Comparison of ENCODE assay signal across 34 cellular contexts in the genomic region with DNA sequence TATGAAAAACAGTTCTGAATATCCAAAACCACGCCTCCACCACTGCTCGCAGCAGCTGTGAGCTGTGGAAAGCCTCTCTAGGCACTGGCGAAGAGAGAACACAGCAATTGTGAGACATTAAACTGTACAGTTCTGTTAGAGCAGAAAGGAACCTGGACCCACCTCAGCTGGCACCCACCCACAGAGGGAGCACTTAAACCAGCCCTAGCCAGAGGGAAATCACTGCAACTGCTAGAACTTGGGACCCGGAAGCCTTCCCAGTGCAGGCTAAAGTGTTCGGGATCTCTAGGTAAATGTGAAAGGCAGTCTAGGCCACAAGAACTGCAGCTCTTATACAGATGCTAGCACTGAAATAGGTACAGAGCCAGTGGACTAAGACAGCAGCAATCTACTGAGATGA.
"Had no signal": no experiment of that assay in that cellular context is flagged by ENCODE, and none has a peak within 500 bp of the region (broad histone marks: within the 10 kb centered on the region; RNA-seq: fewer than 3 reads in every experiment).

No MANE protein-coding gene starts in this region.

- FAIRE-seq: astrocyte, bronchial epithelial cell, colon, endometrium, endothelial cell of umbilical vein had no signal

- H3K27me3 ChIP-seq: brain microvascular endothelial cell, esophagus squamous epithelium, gastroesophageal sphincter, heart right ventricle, hepatocyte had no signal

- H3K36me3 ChIP-seq: brain microvascular endothelial cell, esophagus squamous epithelium, gastroesophageal sphincter, heart right ventricle had no signal

- DNase-seq: activated CD4-positive, alpha-beta memory T cell treated with anti-CD3 and anti-CD28 coated beads, Interleukin-2, amount 10 ng/mL, durations not matched to agents 7 days and 5 days; activated CD4-positive, alpha-beta T cell treated with anti-CD3 and anti-CD28 coated beads for 1 hour; activated CD4-positive, alpha-beta T cell treated with anti-CD3 and anti-CD28 coated beads for 4 hours; activated CD4-positive, alpha-beta T cell treated with anti-CD3 and anti-CD28 coated beads, Interleukin-2, amount 10 ng/mL, durations not matched to agents 7 days and 5 days; activated CD4-positive, alpha-beta T cell treated with anti-CD3 and anti-CD28 coated beads, Interleukin-2, amount 50 U/mL, for 4 hours; activated CD8-positive, alpha-beta memory T cell treated with anti-CD3 and anti-CD28 coated beads, Interleukin-2, amount 50 U/mL, for 48 hours; activated effector memory CD4-positive, alpha-beta T cell treated with Interleukin-2 at 50 U/mL for 16 hours; activated gamma-delta T cell treated with Interleukin-2 at 50 U/mL for 16 hours; activated naive CD4-positive, alpha-beta T cell treated with anti-CD3 and anti-CD28 coated beads, Interleukin-2, amount 50 U/mL, for 16 hours; activated naive CD4-positive, alpha-beta T cell treated with Interleukin-2 at 50 U/mL for 16 hours; activated T-cell treated with anti-CD3 and anti-CD28 coated beads for 4 hours; activated T-cell treated with anti-CD3 and anti-CD28 coated beads, Interleukin-2, amount 50 U/mL, for 24 hours; amniotic stem cell; anterior cingulate cortex; brain microvascular endothelial cell; caudate nucleus; cortex of kidney; dermis blood vessel endothelial cell; effector CD4-positive, alpha-beta T cell; effector memory CD8-positive, alpha-beta T cell; esophagus squamous epithelium; foreskin melanocyte; heart right ventricle; T-helper 17 cell; T1000 had no signal

- H3K4me1 ChIP-seq: esophagus squamous epithelium, gastroesophageal sphincter, heart right ventricle had no signal

- H3K4me2 ChIP-seq: hepatocyte had no signal

- H3K79me2 ChIP-seq: hepatocyte had no signal

- ATAC-seq: activated T-helper 17 cell treated with anti-CD3 and anti-CD28 coated beads, Interleukin-2, amount 50 U/mL, for 72 hours; effector memory CD8-positive, alpha-beta T cell; gastroesophageal sphincter; T-helper 17 cell had no signal

- H2AFZ ChIP-seq: hepatocyte had no signal

- H3K9me3 ChIP-seq: esophagus squamous epithelium, gastroesophageal sphincter, heart right ventricle had no signal

- H3K4me3 ChIP-seq: esophagus squamous epithelium, gastroesophageal sphincter, heart right ventricle, hepatocyte had no signal

- H3K27ac ChIP-seq: brain microvascular endothelial cell, epithelial cell of prostate, esophagus squamous epithelium, gastroesophageal sphincter, heart right ventricle, hepatocyte had no signal
